8 cellular contexts compared by ENCODE assay signal in the genomic region with DNA sequence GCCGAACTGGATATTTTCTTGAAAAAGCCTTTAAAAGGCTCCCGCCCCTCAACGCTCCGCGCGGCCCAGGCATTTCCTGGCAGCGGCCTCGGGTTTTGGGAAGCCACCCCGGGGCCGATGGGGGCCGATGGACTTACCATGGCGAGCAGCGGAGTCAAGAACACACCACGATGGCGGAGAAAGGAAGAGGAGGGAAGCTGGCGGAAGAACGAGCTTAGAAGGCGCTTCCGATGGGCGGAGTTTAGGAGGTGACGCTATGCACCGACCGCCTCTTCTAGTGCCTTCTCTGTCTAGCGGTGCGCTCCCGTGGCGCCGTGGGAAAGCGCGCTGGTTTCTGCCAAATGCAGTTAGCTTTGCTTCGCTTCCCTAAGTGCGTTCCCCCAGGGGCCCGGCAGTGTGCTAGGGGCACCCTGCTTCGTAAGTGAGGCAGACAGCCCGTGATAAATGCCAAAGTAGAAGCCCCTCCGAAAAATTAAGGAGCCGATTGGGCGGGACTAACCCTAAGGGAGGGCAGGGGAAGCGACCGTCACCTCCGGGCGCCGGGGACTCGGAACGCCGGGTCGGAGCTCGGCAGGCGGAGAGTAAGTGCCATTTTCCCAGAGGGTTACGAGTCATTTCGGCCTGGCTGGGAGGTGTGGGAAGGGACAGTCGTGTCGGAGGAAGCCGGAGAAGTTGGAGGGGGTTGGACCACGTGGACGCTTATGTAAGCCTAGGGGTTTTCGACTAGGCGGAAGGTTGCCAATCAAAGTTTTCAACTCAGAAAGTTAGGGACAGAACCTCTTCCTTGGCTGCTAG. TPM values are rescaled to one million over a fixed set of nuclear protein-coding genes. Genes with fewer than 3 reads are reported as not detected.
DNase-seq lines count a peak whose midpoint lies in the region; ATAC-seq and TF ChIP-seq lines count a peak whose summit lies in the region.

A gene (minus strand): TSS at position 194 of the 795 bp plus-strand sequence. CDS start 54 bp downstream, at position 140.

- peaks cover 31% of the 10 kb centered on the region for H3K4me1 Mint-ChIP-seq in CD14-positive monocyte

- H3K4me3 Mint-ChIP-seq in CD14-positive monocyte, result peak within 1 kb of the TSS; percentile 91 to 92

- peaks cover 0 to 9% (median 3%) of the 10 kb centered on the region in 7 donors for H3K9me3 Mint-ChIP-seq in CD14-positive monocyte

- H3K27me3 Mint-ChIP-seq in CD14-positive monocyte (ENCODE audit: low read depth in 3 of 3), result peaks cover 0 to 16% (median 1%) of the 10 kb centered on the region in 3 donors

- peak; percentile 75 for DNase-seq in CD14-positive monocyte (ENCODE audit: low spot score)
- peak; percentile 97 for DNase-seq in NCI-H748 (lab: John Stamatoyannopoulos, UW; ENCODE audit: unreplicated experiment)
- DNase-seq in activated CD4-positive, alpha-beta T cell treated with anti-CD3 and anti-CD28 coated beads, Interleukin-2, amount 50 U/mL, for 1 hour, result peak; percentile 76
- DNase-seq in cortex of kidney (lab: John Stamatoyannopoulos, UW), result peak; percentile 2
- peak; percentile 86 for DNase-seq in left lobe of liver (ENCODE audit: low spot score)
- peak; percentile 74 for DNase-seq in stimulated activated CD4-positive, alpha-beta T cell treated with anti-CD3 and anti-CD28 coated beads, Interleukin-2, amount 100 ng/mL, for 4 hours (ENCODE audit: low read depth)

- ATAC-seq in GM19395 (IDR thresholded peaks at IDR 0.05; ENCODE audit: unreplicated experiment) (peak; percentile 93), HG03558 (IDR thresholded peaks at IDR 0.05; ENCODE audit: extremely low read depth, unreplicated experiment) (peak; percentile 89), left lobe of liver (peak; percentile 95)

- no peak for TF ChIP-seq CTCF in CD14-positive monocyte (IDR thresholded peaks at IDR 0.05)

- intact Hi-C loops in CD14-positive monocyte (cut with micrococcal nuclease), result loop anchor here in 1 of 2 donors (10.0 kb wide), 1 partner anchor 83 kb away; a partner anchor contains a TSS

- H3K36me3 Mint-ChIP-seq in CD14-positive monocyte, result peaks cover 17 to 29% of the 10 kb centered on the region in 2 donors

- H3K27ac Mint-ChIP-seq in CD14-positive monocyte, result peak within 1 kb of the TSS; percentile 95 to 98 (median 96)

RNA-seq across cellular contexts. Expression of the gene that starts here (rescaled TPM):
- polyA plus RNA-seq in CD14-positive monocyte, result 1,000 to 10,000 TPM; 1,908 to 2,198 TPM
- total RNA-seq in left lobe of liver, result 513 TPM

Comparison
In these comparisons a context has a peak if more than half of its experiments do, and no peak if none do; other contexts are left out.
1. Peak in every context shown above with its lines: DNase-seq and ATAC-seq.
2. DNase-seq: peak in every context shown above with its lines; median percentile 97 in NCI-H748; 86 in left lobe of liver; 76 in activated CD4-positive, alpha-beta T cell treated with anti-CD3 and anti-CD28 coated beads, Interleukin-2, amount 50 U/mL, for 1 hour; 75 in CD14-positive monocyte; 74 in stimulated activated CD4-positive, alpha-beta T cell treated with anti-CD3 and anti-CD28 coated beads, Interleukin-2, amount 100 ng/mL, for 4 hours; 2 in cortex of kidney.